37 cellular contexts compared by ENCODE assay signal in the genomic region with DNA sequence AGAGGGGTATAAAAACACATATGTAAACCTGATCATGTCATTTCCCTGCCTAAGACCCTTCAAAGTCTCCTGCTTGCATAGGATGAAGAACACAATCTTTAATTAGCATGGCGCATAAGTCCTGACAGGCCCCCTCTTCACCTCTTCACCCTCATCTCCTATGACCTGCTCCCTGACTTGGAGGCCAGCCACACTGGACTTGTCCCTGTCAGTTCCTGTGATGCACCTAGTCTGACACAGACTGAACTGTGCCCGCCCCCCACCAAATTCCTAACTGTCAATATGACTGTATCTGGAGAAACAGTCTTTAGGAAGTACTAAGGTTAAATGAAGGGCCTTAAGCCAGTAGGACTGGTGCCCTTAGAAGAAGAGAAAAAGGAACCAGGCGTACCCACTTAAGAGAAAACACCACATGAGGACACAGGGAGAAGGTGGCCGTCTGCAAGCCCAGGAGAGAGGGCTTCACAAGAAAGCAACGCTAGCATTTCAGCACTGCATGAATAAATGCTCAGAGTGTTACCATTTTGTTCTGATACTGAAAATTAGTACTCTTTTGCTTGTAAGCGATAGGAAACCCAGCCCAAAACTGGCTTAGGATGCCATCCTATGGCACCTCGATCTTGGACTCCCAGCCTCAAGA.
"Had no signal": no experiment of that assay in that cellular context is flagged by ENCODE, and none has a peak within 500 bp of the region (broad histone marks: within the 10 kb centered on the region; RNA-seq: fewer than 3 reads in every experiment).

No MANE protein-coding gene starts in this region.

- H3K9me3 Mint-ChIP-seq: activated B cell treated with CpG ODN at 0.5 μM for 24 hours; activated CD4-positive, alpha-beta memory T cell treated with anti-CD3 and anti-CD28 coated beads for 36 hours; activated CD4-positive, alpha-beta T cell treated with anti-CD3 and anti-CD28 coated beads, Interleukin-2, amount 10 ng/mL, durations not matched to agents 24 days and 14 days; activated CD8-positive, alpha-beta T cell treated with anti-CD3 and anti-CD28 coated beads for 36 hours; activated naive CD4-positive, alpha-beta T cell treated with anti-CD3 and anti-CD28 coated beads for 36 hours; activated naive CD4-positive, alpha-beta T cell treated with anti-CD3 and anti-CD28 coated beads, Interleukin-2, amount 50 U/mL, for 24 hours; activated naive CD8-positive, alpha-beta T cell treated with anti-CD3 and anti-CD28 coated beads, Interleukin-2, amount 10 ng/mL, durations not matched to agents 7 days and 5 days; activated naive CD8-positive, alpha-beta T cell treated with anti-CD3 and anti-CD28 coated beads, Interleukin-2, amount 50 U/mL, for 24 hours; activated T-cell treated with anti-CD3 and anti-CD28 coated beads, Interleukin-2, amount 50 U/mL, for 4 hours; activated T-cell treated with anti-CD3 and anti-CD28 coated beads, Interleukin-2, amount 50 U/mL, for 72 hours; activated T-helper 1 cell treated with anti-CD3 and anti-CD28 coated beads, Interleukin-12 subunit alpha, Interleukin-12 subunit beta, Interleukin-2, Interleukin-4 antibody, amounts not matched to agents 30 ng/mL and 10 ng/mL and 1 ng/mL, durations not matched to agents 14 hours and 24 hours and 36 hours; activated T-helper 17 cell treated with anti-CD3 and anti-CD28 coated beads, Interleukin-2, amount 50 U/mL, for 72 hours; central memory CD8-positive, alpha-beta T cell; T-helper 1 cell treated with Interleukin-12 subunit alpha and Interleukin-12 subunit beta and Interleukin-4 antibody, amounts not matched to agents 30 μg/mL and 1 μg/mL, for 36 hours; T-helper 2 cell treated with Interferon-gamma antibody and Interleukin-4, amounts not matched to agents 5 μg/mL and 100 μg/mL, for 36 hours had no signal

- H3K27ac Mint-ChIP-seq: activated B cell treated with CpG ODN at 0.5 μM for 24 hours; activated CD4-positive, alpha-beta memory T cell treated with anti-CD3 and anti-CD28 coated beads for 36 hours; activated CD4-positive, alpha-beta T cell treated with anti-CD3 and anti-CD28 coated beads, Interleukin-2, amount 10 ng/mL, durations not matched to agents 24 days and 14 days; activated CD8-positive, alpha-beta T cell treated with anti-CD3 and anti-CD28 coated beads for 36 hours; activated naive CD4-positive, alpha-beta T cell treated with anti-CD3 and anti-CD28 coated beads for 36 hours; activated naive CD4-positive, alpha-beta T cell treated with anti-CD3 and anti-CD28 coated beads, Interleukin-2, amount 50 U/mL, for 24 hours; activated naive CD8-positive, alpha-beta T cell; activated naive CD8-positive, alpha-beta T cell treated with anti-CD3 and anti-CD28 coated beads, Interleukin-2, amount 10 ng/mL, durations not matched to agents 7 days and 5 days; activated naive CD8-positive, alpha-beta T cell treated with anti-CD3 and anti-CD28 coated beads, Interleukin-2, amount 50 U/mL, for 24 hours; activated T-cell treated with anti-CD3 and anti-CD28 coated beads, Interleukin-2, amount 50 U/mL, for 72 hours; activated T-helper 1 cell treated with anti-CD3 and anti-CD28 coated beads, Interleukin-12 subunit alpha, Interleukin-12 subunit beta, Interleukin-2, Interleukin-4 antibody, amounts not matched to agents 30 ng/mL and 10 ng/mL and 1 ng/mL, durations not matched to agents 14 hours and 24 hours and 36 hours; activated T-helper 17 cell treated with anti-CD3 and anti-CD28 coated beads, Interleukin-2, amount 50 U/mL, for 72 hours; brain; T-helper 1 cell treated with Interleukin-12 subunit alpha and Interleukin-12 subunit beta and Interleukin-4 antibody, amounts not matched to agents 30 μg/mL and 1 μg/mL, for 36 hours; T-helper 2 cell treated with Interferon-gamma antibody and Interleukin-4, amounts not matched to agents 5 μg/mL and 100 μg/mL, for 36 hours had no signal

- H3K4me3 Mint-ChIP-seq: activated B cell treated with CpG ODN at 0.5 μM for 24 hours; activated CD4-positive, alpha-beta memory T cell treated with anti-CD3 and anti-CD28 coated beads for 36 hours; activated CD4-positive, alpha-beta T cell treated with anti-CD3 and anti-CD28 coated beads, Interleukin-2, amount 10 ng/mL, durations not matched to agents 24 days and 14 days; activated CD8-positive, alpha-beta T cell treated with anti-CD3 and anti-CD28 coated beads for 36 hours; activated naive CD4-positive, alpha-beta T cell treated with anti-CD3 and anti-CD28 coated beads for 36 hours; activated naive CD4-positive, alpha-beta T cell treated with anti-CD3 and anti-CD28 coated beads, Interleukin-2, amount 50 U/mL, for 24 hours; activated naive CD8-positive, alpha-beta T cell; activated naive CD8-positive, alpha-beta T cell treated with anti-CD3 and anti-CD28 coated beads, Interleukin-2, amount 10 ng/mL, durations not matched to agents 7 days and 5 days; activated naive CD8-positive, alpha-beta T cell treated with anti-CD3 and anti-CD28 coated beads, Interleukin-2, amount 50 U/mL, for 24 hours; activated T-cell treated with anti-CD3 and anti-CD28 coated beads, Interleukin-2, amount 50 U/mL, for 4 hours; activated T-cell treated with anti-CD3 and anti-CD28 coated beads, Interleukin-2, amount 50 U/mL, for 72 hours; activated T-helper 1 cell treated with anti-CD3 and anti-CD28 coated beads, Interleukin-12 subunit alpha, Interleukin-12 subunit beta, Interleukin-2, Interleukin-4 antibody, amounts not matched to agents 30 ng/mL and 10 ng/mL and 1 ng/mL, durations not matched to agents 14 hours and 24 hours and 36 hours; activated T-helper 17 cell treated with anti-CD3 and anti-CD28 coated beads, Interleukin-2, amount 50 U/mL, for 72 hours; brain; central memory CD8-positive, alpha-beta T cell; T-helper 1 cell treated with Interleukin-12 subunit alpha and Interleukin-12 subunit beta and Interleukin-4 antibody, amounts not matched to agents 30 μg/mL and 1 μg/mL, for 36 hours; T-helper 2 cell treated with Interferon-gamma antibody and Interleukin-4, amounts not matched to agents 5 μg/mL and 100 μg/mL, for 36 hours had no signal

- H3K36me3 ChIP-seq: ascending aorta, cardiac muscle cell had no signal

- H3K36me3 Mint-ChIP-seq: activated CD4-positive, alpha-beta memory T cell treated with anti-CD3 and anti-CD28 coated beads for 36 hours; activated naive CD4-positive, alpha-beta T cell treated with anti-CD3 and anti-CD28 coated beads, Interleukin-2, amount 50 U/mL, for 24 hours; activated naive CD8-positive, alpha-beta T cell; activated naive CD8-positive, alpha-beta T cell treated with anti-CD3 and anti-CD28 coated beads, Interleukin-2, amount 10 ng/mL, durations not matched to agents 7 days and 5 days; brain had no signal

- H3K4me3 ChIP-seq: ascending aorta, cardiac muscle cell had no signal

- DNase-seq: activated B cell treated with CpG ODN at 0.5 μM for 24 hours; activated CD4-positive, alpha-beta memory T cell treated with anti-CD3 and anti-CD28 coated beads for 36 hours; activated CD4-positive, alpha-beta T cell treated with anti-CD3 and anti-CD28 coated beads for 4 hours; activated CD4-positive, alpha-beta T cell treated with anti-CD3 and anti-CD28 coated beads, Interleukin-2, amount 10 ng/mL, durations not matched to agents 24 days and 14 days; activated CD4-positive, alpha-beta T cell treated with anti-CD3 and anti-CD28 coated beads, Interleukin-2, amount 50 U/mL, for 1 hour; activated CD4-positive, alpha-beta T cell treated with anti-CD3 and anti-CD28 coated beads, Interleukin-2, amount 50 U/mL, for 4 hours; activated CD4-positive, CD25-positive, alpha-beta regulatory T cell treated with anti-CD3 and anti-CD28 coated beads, Interleukin-2, amount 50 U/mL, for 72 hours; activated CD8-positive, alpha-beta memory T cell treated with anti-CD3 and anti-CD28 coated beads, Interleukin-2, amount 50 U/mL, for 4 hours; activated CD8-positive, alpha-beta T cell treated with anti-CD3 and anti-CD28 coated beads for 36 hours; activated effector memory CD4-positive, alpha-beta T cell treated with anti-CD3 and anti-CD28 coated beads, Interleukin-2, amount 50 U/mL, for 16 hours; activated gamma-delta T cell treated with Interleukin-2 at 50 U/mL for 16 hours; activated naive CD4-positive, alpha-beta T cell; activated naive CD4-positive, alpha-beta T cell treated with anti-CD3 and anti-CD28 coated beads for 36 hours; activated naive CD8-positive, alpha-beta T cell treated with anti-CD3 and anti-CD28 coated beads, Interleukin-2, amount 10 ng/mL, durations not matched to agents 7 days and 5 days; activated naive CD8-positive, alpha-beta T cell treated with anti-CD3 and anti-CD28 coated beads, Interleukin-2, amount 50 U/mL, for 24 hours; activated T-cell treated with anti-CD3 and anti-CD28 coated beads for 4 hours; activated T-cell treated with anti-CD3 and anti-CD28 coated beads, Interleukin-2, amount 50 U/mL, for 1 hour; activated T-cell treated with anti-CD3 and anti-CD28 coated beads, Interleukin-2, amount 50 U/mL, for 4 hours; activated T-cell treated with anti-CD3 and anti-CD28 coated beads, Interleukin-2, amount 50 U/mL, for 72 hours; amygdala; anterior cingulate cortex; caudate nucleus; cerebellar nuclear complex; T-helper 1 cell; T-helper 2 cell; T-helper 9 cell had no signal

- H3K9me3 ChIP-seq: ascending aorta had no signal

- H3K4me1 Mint-ChIP-seq: activated B cell treated with CpG ODN at 0.5 μM for 24 hours; activated CD4-positive, alpha-beta T cell treated with anti-CD3 and anti-CD28 coated beads, Interleukin-2, amount 10 ng/mL, durations not matched to agents 24 days and 14 days; activated naive CD4-positive, alpha-beta T cell treated with anti-CD3 and anti-CD28 coated beads, Interleukin-2, amount 50 U/mL, for 24 hours; activated naive CD8-positive, alpha-beta T cell treated with anti-CD3 and anti-CD28 coated beads, Interleukin-2, amount 10 ng/mL, durations not matched to agents 7 days and 5 days; activated naive CD8-positive, alpha-beta T cell treated with anti-CD3 and anti-CD28 coated beads, Interleukin-2, amount 50 U/mL, for 24 hours; activated T-helper 17 cell treated with anti-CD3 and anti-CD28 coated beads, Interleukin-2, amount 50 U/mL, for 72 hours; central memory CD8-positive, alpha-beta T cell had no signal

- H3K4me1 ChIP-seq: ascending aorta had no signal

- H3K27ac ChIP-seq: ascending aorta, cardiac muscle cell, VCaP had no signal

- ATAC-seq: activated CD8-positive, alpha-beta T cell treated with anti-CD3 and anti-CD28 coated beads for 36 hours; activated naive CD8-positive, alpha-beta T cell treated with anti-CD3 and anti-CD28 coated beads, Interleukin-2, amount 50 U/mL, for 24 hours; activated T-cell treated with anti-CD3 and anti-CD28 coated beads, Interleukin-2, amount 50 U/mL, for 4 hours; activated T-cell treated with anti-CD3 and anti-CD28 coated beads, Interleukin-2, amount 50 U/mL, for 72 hours; activated T-helper 17 cell treated with anti-CD3 and anti-CD28 coated beads, Interleukin-2, amount 50 U/mL, for 72 hours had no signal
